In genomic region chr2:54685263-54685775, GRCh38 we compare ENCODE assay signal across 23 cellular contexts.
"Had no signal": no experiment of that assay in that cellular context is flagged by ENCODE, and none has a peak within 500 bp of the region (broad histone marks: within the 10 kb centered on the region; RNA-seq: fewer than 3 reads in every experiment).

No MANE protein-coding gene starts in this region.

- DNase-seq: activated CD4-positive, alpha-beta memory T cell treated with anti-CD3 and anti-CD28 coated beads for 36 hours; activated CD4-positive, alpha-beta T cell treated with anti-CD3 and anti-CD28 coated beads for 48 hours; activated gamma-delta T cell treated with Interleukin-2 at 50 U/mL for 16 hours; activated naive CD4-positive, alpha-beta T cell treated with anti-CD3 and anti-CD28 coated beads, Interleukin-2, amount 50 U/mL, for 16 hours; activated T-cell treated with anti-CD3 and anti-CD28 coated beads, Interleukin-2, amount 50 U/mL, for 4 hours; amniotic stem cell; brain microvascular endothelial cell; dorsolateral prefrontal cortex; effector memory CD8-positive, alpha-beta T cell; islet precursor cell; left ventricle myocardium superior; mammary epithelial cell; right lobe of liver; stimulated activated CD4-positive, alpha-beta T cell treated with anti-CD3 and anti-CD28 coated beads, Interleukin-4, amount 100 ng/mL, for 1 hour; stimulated activated naive CD8-positive, alpha-beta T cell treated with anti-CD3 and anti-CD28 coated beads, Interleukin-15, Interleukin-2, amounts not matched to agents 100 U/mL and 50 U/mL, for 24 hours; testis; trophoblast cell had no signal

- H3K79me2 ChIP-seq: hepatocyte had no signal

- H3K27ac Mint-ChIP-seq: activated CD4-positive, alpha-beta memory T cell treated with anti-CD3 and anti-CD28 coated beads for 36 hours; activated T-helper 17 cell treated with anti-CD3 and anti-CD28 coated beads, Interleukin-2, amount 50 U/mL, for 72 hours; effector memory CD8-positive, alpha-beta T cell; nephron had no signal

- ATAC-seq: activated T-cell treated with anti-CD3 and anti-CD28 coated beads, Interleukin-2, amount 50 U/mL, for 4 hours; activated T-helper 17 cell treated with anti-CD3 and anti-CD28 coated beads, Interleukin-2, amount 50 U/mL, for 72 hours; effector memory CD8-positive, alpha-beta T cell; gastroesophageal sphincter; left ventricle myocardium superior; stimulated activated naive CD8-positive, alpha-beta T cell treated with anti-CD3 and anti-CD28 coated beads, Interleukin-15, Interleukin-2, amounts not matched to agents 100 U/mL and 50 U/mL, for 24 hours had no signal

- H3K4me3 Mint-ChIP-seq: activated CD4-positive, alpha-beta memory T cell treated with anti-CD3 and anti-CD28 coated beads for 36 hours; activated T-cell treated with anti-CD3 and anti-CD28 coated beads, Interleukin-2, amount 50 U/mL, for 4 hours; activated T-helper 17 cell treated with anti-CD3 and anti-CD28 coated beads, Interleukin-2, amount 50 U/mL, for 72 hours; effector memory CD8-positive, alpha-beta T cell; nephron had no signal

- H3K4me1 Mint-ChIP-seq: nephron had no signal

- H3K4me3 ChIP-seq: coronary artery, dorsolateral prefrontal cortex, gastroesophageal sphincter, hepatocyte, right lobe of liver, testis, vagina had no signal

- H3K4me2 ChIP-seq: hepatocyte had no signal

- H2AFZ ChIP-seq: hepatocyte had no signal

- H3K27ac ChIP-seq: brain microvascular endothelial cell, coronary artery, dorsolateral prefrontal cortex, gastroesophageal sphincter, hepatocyte, right lobe of liver, testis, vagina had no signal

- H3K36me3 ChIP-seq: brain microvascular endothelial cell, gastroesophageal sphincter, right lobe of liver, vagina had no signal

- H3K27me3 ChIP-seq: brain microvascular endothelial cell, dorsolateral prefrontal cortex, gastroesophageal sphincter, hepatocyte, right lobe of liver, testis, vagina had no signal

- H3K4me1 ChIP-seq: testis, vagina had no signal

- H3K9me3 Mint-ChIP-seq: activated T-cell treated with anti-CD3 and anti-CD28 coated beads, Interleukin-2, amount 50 U/mL, for 4 hours; activated T-helper 17 cell treated with anti-CD3 and anti-CD28 coated beads, Interleukin-2, amount 50 U/mL, for 72 hours; effector memory CD8-positive, alpha-beta T cell; nephron had no signal

- H3K9me3 ChIP-seq: gastroesophageal sphincter, right lobe of liver, testis, vagina had no signal
